Comparison of ENCODE assay signal across 27 cellular contexts in genomic region chr2:185108588-185108987, GRCh38.
DNase-seq lines count a peak whose midpoint lies in the region; ATAC-seq and TF ChIP-seq lines count a peak whose summit lies in the region.
"Had no signal": no experiment of that assay in that cellular context is flagged by ENCODE, and none has a peak within 500 bp of the region (broad histone marks: within the 10 kb centered on the region; RNA-seq: fewer than 3 reads in every experiment).

No MANE protein-coding gene starts in this region.

- no peaks in the 10 kb centered on the region for H3K36me3 ChIP-seq in A673 (ENCODE audit: insufficient read depth, low read length, poor library complexity, severe bottlenecking)
- no peaks in the 10 kb centered on the region for H3K36me3 ChIP-seq in Caco-2 (ENCODE audit: control insufficient read depth, insufficient read depth, low read length)
- no peaks in the 10 kb centered on the region for H3K36me3 ChIP-seq in mammary epithelial cell (ENCODE audit: insufficient read depth, low read length)

- H3K4me1 ChIP-seq in A673 (ENCODE audit: insufficient read depth, low read length, poor library complexity, severe bottlenecking) (no peaks in the 10 kb centered on the region), Caco-2 (no peaks in the 10 kb centered on the region), mammary epithelial cell (ENCODE audit: insufficient read depth, low read length) (no peaks in the 10 kb centered on the region)

- in situ Hi-C loops in mammary epithelial cell (cut with MboI; ENCODE audit: low sequenced_read_pairs in 2 of 2) = no loop called here

- H3K4me3 Mint-ChIP-seq in Caco-2 (ENCODE audit: unreplicated experiment) = no peak overlapping the region
- H3K4me3 Mint-ChIP-seq: activated naive CD8-positive, alpha-beta T cell treated with anti-CD3 and anti-CD28 coated beads, Interleukin-2, amount 10 ng/mL, durations not matched to agents 7 days and 5 days; effector memory CD8-positive, alpha-beta T cell; immature natural killer cell; nephron; stimulated activated memory B cell treated with anti-CD40 and anti-IgM and Interleukin-4, amounts not matched to agents 10 μg/mL and 1 μg/mL and 100 μg/mL, for 72 hours; T-helper 17 cell; type B pancreatic cell had no signal

- no peaks in the 10 kb centered on the region for H3K79me2 ChIP-seq in mammary epithelial cell (ENCODE audit: insufficient read depth, low read length)

- CTCF ChIA-PET in A673 (lab: Charles Lee) (no interaction called here), Caco-2 (lab: Charles Lee) (no interaction called here), mammary epithelial cell (lab: Charles Lee; ENCODE audit: low non-redundant PET) (no interaction called here)

- no peak overlapping the region for H3K4me2 ChIP-seq in mammary epithelial cell (ENCODE audit: insufficient read depth, low read depth, low read length)

- H3K36me3 Mint-ChIP-seq in Caco-2 (ENCODE audit: insufficient read depth, unreplicated experiment) = no peaks in the 10 kb centered on the region
- H3K36me3 Mint-ChIP-seq: activated naive CD8-positive, alpha-beta T cell treated with anti-CD3 and anti-CD28 coated beads, Interleukin-2, amount 10 ng/mL, durations not matched to agents 7 days and 5 days; stimulated activated memory B cell treated with anti-CD40 and anti-IgM and Interleukin-4, amounts not matched to agents 10 μg/mL and 1 μg/mL and 100 μg/mL, for 72 hours; type B pancreatic cell had no signal

- POLR2A ChIA-PET in A673 (lab: Charles Lee; ENCODE audit: low non-redundant PET) = no interaction called here
- POLR2A ChIA-PET in Caco-2 (lab: Charles Lee) = no interaction called here

- H3K9ac ChIP-seq in mammary epithelial cell (ENCODE audit: insufficient read depth, low read length) = no peak overlapping the region

- H3K27ac Mint-ChIP-seq in Caco-2 (ENCODE audit: unreplicated experiment) = no peak overlapping the region
- H3K27ac Mint-ChIP-seq: activated naive CD8-positive, alpha-beta T cell treated with anti-CD3 and anti-CD28 coated beads, Interleukin-2, amount 10 ng/mL, durations not matched to agents 7 days and 5 days; effector memory CD8-positive, alpha-beta T cell; immature natural killer cell; nephron; stimulated activated memory B cell treated with anti-CD40 and anti-IgM and Interleukin-4, amounts not matched to agents 10 μg/mL and 1 μg/mL and 100 μg/mL, for 72 hours; T-helper 17 cell; type B pancreatic cell had no signal

- dilution Hi-C loops in mammary epithelial cell (cut with HindIII; ENCODE audit: low sequenced_read_pairs) = no loop called here

- no peaks in the 10 kb centered on the region for H3K9me3 Mint-ChIP-seq in Caco-2 (ENCODE audit: unreplicated experiment)
- H3K9me3 Mint-ChIP-seq: activated naive CD8-positive, alpha-beta T cell treated with anti-CD3 and anti-CD28 coated beads, Interleukin-2, amount 10 ng/mL, durations not matched to agents 7 days and 5 days; type B pancreatic cell had no signal

- ATAC-seq in HG02885 (IDR thresholded peaks at IDR 0.05; ENCODE audit: poor library complexity, unreplicated experiment) = no peak
- ATAC-seq: activated CD4-positive, CD25-positive, alpha-beta regulatory T cell treated with anti-CD3 and anti-CD28 coated beads, Interleukin-2, amount 50 U/mL, for 24 hours; effector memory CD8-positive, alpha-beta T cell; GM12878; left colon; stimulated activated memory B cell treated with anti-CD40 and anti-IgM and Interleukin-4, amounts not matched to agents 10 μg/mL and 1 μg/mL and 100 μg/mL, for 72 hours; T-helper 17 cell had no signal

- WGBS in mammary epithelial cell (ENCODE audit: low coverage, missing lambda C conversion rate) = 55% methylated on average over 2 of the region's 2 CpGs

- intact Hi-C loops in A673 (cut with micrococcal nuclease; ENCODE audit: unreplicated experiment) (no loop called here), Caco-2 (cut with micrococcal nuclease; ENCODE audit: unreplicated experiment) (no loop called here), mammary epithelial cell (cut with micrococcal nuclease) (no loop called here)

- H3K27me3 ChIP-seq in A673 (replicated peaks; ENCODE audit: insufficient read depth, low read depth, low read length, poor library complexity) (no peaks in the 10 kb centered on the region), Caco-2 (replicated peaks; ENCODE audit: control insufficient read depth, insufficient read depth, low read length) (no peaks in the 10 kb centered on the region), mammary epithelial cell (ENCODE audit: insufficient read depth, low read length) (no peaks in the 10 kb centered on the region)

- H3K4me3 ChIP-seq in A673 (ENCODE audit: low read depth, low read length, poor library complexity, severe bottlenecking) (no peak overlapping the region), LNCaP clone FGC (ENCODE audit: low read depth, low read length) (no peak overlapping the region), Caco-2 (ENCODE audit: low read depth, low read length) (no peak overlapping the region), mammary epithelial cell (replicated peaks in 1 of 3; ENCODE audit: insufficient read depth in 1 of 3, low read depth in 2 of 3, low read length in 3 of 3) (no peak overlapping the region)
- H3K4me3 ChIP-seq: GM12878, SK-N-MC, skin epidermis had no signal

- H3K27me3 Mint-ChIP-seq in Caco-2 (ENCODE audit: insufficient read depth, unreplicated experiment) = no peaks in the 10 kb centered on the region
- H3K27me3 Mint-ChIP-seq: activated naive CD8-positive, alpha-beta T cell treated with anti-CD3 and anti-CD28 coated beads, Interleukin-2, amount 10 ng/mL, durations not matched to agents 7 days and 5 days; effector memory CD8-positive, alpha-beta T cell; stimulated activated memory B cell treated with anti-CD40 and anti-IgM and Interleukin-4, amounts not matched to agents 10 μg/mL and 1 μg/mL and 100 μg/mL, for 72 hours; T-helper 17 cell; type B pancreatic cell had no signal

- H3K9me3 ChIP-seq in A673 (ENCODE audit: low read depth, low read length, poor library complexity, severe bottlenecking) = no peaks in the 10 kb centered on the region
- no peaks in the 10 kb centered on the region for H3K9me3 ChIP-seq in Caco-2
- no peaks in the 10 kb centered on the region for H3K9me3 ChIP-seq in mammary epithelial cell (replicated peaks; ENCODE audit: insufficient read depth, low read length)

- H3K4me1 Mint-ChIP-seq in Caco-2 (ENCODE audit: low read depth, unreplicated experiment) = no peaks in the 10 kb centered on the region
- H3K4me1 Mint-ChIP-seq: activated naive CD8-positive, alpha-beta T cell treated with anti-CD3 and anti-CD28 coated beads, Interleukin-2, amount 10 ng/mL, durations not matched to agents 7 days and 5 days; immature natural killer cell; nephron; stimulated activated memory B cell treated with anti-CD40 and anti-IgM and Interleukin-4, amounts not matched to agents 10 μg/mL and 1 μg/mL and 100 μg/mL, for 72 hours; T-helper 17 cell had no signal

- H3K27ac ChIP-seq in 22Rv1 (no peak overlapping the region), A673 (ENCODE audit: low read depth, low read length, poor library complexity, severe bottlenecking) (no peak overlapping the region), mammary epithelial cell (ENCODE audit: insufficient read depth, low read depth, low read length) (no peak overlapping the region)
- H3K27ac ChIP-seq: SK-N-MC, skin epidermis had no signal

- DNase-seq in A673 (ENCODE audit: low spot score) (peak; percentile 6), LNCaP clone FGC (ENCODE audit: low read depth) (no peak), cerebellar cortex (ENCODE audit: low spot score) (peak; percentile 13), Caco-2 (no peak), mammary epithelial cell (no peak)
- DNase-seq: activated CD4-positive, alpha-beta T cell treated with anti-CD3 and anti-CD28 coated beads, Interleukin-2, amount 50 U/mL, for 48 hours; activated gamma-delta T cell treated with Interleukin-2 at 50 U/mL for 16 hours; activated naive CD8-positive, alpha-beta T cell treated with anti-CD3 and anti-CD28 coated beads, Interleukin-2, amount 10 ng/mL, durations not matched to agents 7 days and 5 days; activated T-cell treated with anti-CD3 and anti-CD28 coated beads, Interleukin-2, amount 50 U/mL, for 48 hours; caudate nucleus; effector memory CD8-positive, alpha-beta T cell; hypothalamus; immature natural killer cell; left colon; NCI-H1048; NCI-H187 treated with DMSO at 0.1 percent for 48 hours; NCI-H226; T-helper 17 cell had no signal

- TF ChIP-seq CTCF in 22Rv1 (IDR thresholded peaks at IDR 0.05) (0 out of 2 replicates have a peak, but pooled peaks have one; percentile 4), A673 (conservative IDR thresholded peaks at IDR 0.05; ENCODE audit: low read depth, low read length) (no peak), LNCaP clone FGC (IDR thresholded peaks at IDR 0.05; ENCODE audit: control insufficient read depth, extremely low read depth, insufficient read depth) (peak; percentile 31; the same call in 1 of the 2 replicates), Caco-2 (IDR thresholded peaks at IDR 0.05; ENCODE audit: insufficient read depth in 1 of 2, low read depth in 1 of 2, low read length in 1 of 2, severe bottlenecking in 1 of 2, unreplicated experiment in 1 of 2) (no peak), mammary epithelial cell (conservative IDR thresholded peaks at IDR 0.05 in 1 of 2, IDR thresholded peaks at IDR 0.05 in 1 of 2; ENCODE audit: extremely low read depth in 1 of 2, insufficient read depth in 1 of 2, low read depth in 1 of 2, low read length in 2 of 2) (no peak)

- H2AFZ ChIP-seq in mammary epithelial cell (ENCODE audit: low read depth, low read length) = no peak overlapping the region

- no peaks in the 10 kb centered on the region for H4K20me1 ChIP-seq in mammary epithelial cell (ENCODE audit: insufficient read depth, low read length)

- BruUV-seq in A673 (replicated peaks; lab: Mats Ljungman, UMichigan) = no TSS peak
- no TSS peak for BruUV-seq in Caco-2 (replicated peaks; lab: Mats Ljungman, UMichigan)
- BruUV-seq in mammary epithelial cell (replicated peaks; lab: Mats Ljungman, UMichigan) = no TSS peak

Comparison
In these comparisons a context has a peak if more than half of its experiments do, and no peak if none do; other contexts are left out.
1. CTCF ChIP-seq: peak in 22Rv1 (single experiment) and LNCaP clone FGC (single experiment); none in A673 (single experiment), Caco-2 (0 of 2) and mammary epithelial cell (0 of 2).
2. DNase-seq: peak in A673 (single experiment) and cerebellar cortex (single experiment); none in LNCaP clone FGC (single experiment), Caco-2 (0 of 2) and mammary epithelial cell (single experiment).